ENCODE assay signal across 15 cellular contexts in the genomic region with DNA sequence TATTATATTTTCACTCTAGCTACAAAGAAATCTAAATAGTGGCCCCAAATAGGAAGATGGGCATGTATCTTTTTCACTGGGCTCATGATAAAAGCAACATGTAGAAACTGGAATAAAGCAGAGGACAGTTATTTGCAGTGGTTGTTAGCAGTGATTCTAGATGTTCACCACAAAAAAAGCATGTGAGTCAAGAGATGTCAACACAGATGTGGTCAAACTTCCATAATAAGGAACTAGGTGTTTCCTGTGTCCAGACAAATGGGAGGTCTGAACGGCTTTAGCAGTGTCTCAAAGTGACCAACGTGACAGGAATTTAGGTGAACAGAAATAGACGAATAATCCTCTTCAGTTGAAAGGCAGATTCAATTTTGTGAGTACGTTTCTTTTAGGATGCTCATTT.
DNase-seq lines count a peak whose midpoint lies in the region; FAIRE-seq and TF ChIP-seq lines count a peak whose summit lies in the region.
"Had no signal": no experiment of that assay in that cellular context is flagged by ENCODE, and none has a peak within 500 bp of the region (broad histone marks: within the 10 kb centered on the region; RNA-seq: fewer than 3 reads in every experiment).

No MANE protein-coding gene starts in this region.

- POLR2A ChIA-PET in activated CD4-positive, alpha-beta T cell treated with anti-CD3 and anti-CD28 coated beads, Interleukin-2, amount 10 ng/mL, durations not matched to agents 7 days and 5 days (lab: Charles Lee): no interaction called here

- intact Hi-C loops in lower leg skin (cut with DNase I; ENCODE audit: low total_unique reads): no loop called here

- no peak overlapping the region for H3K4me3 ChIP-seq in bronchial epithelial cell (ENCODE audit: low read depth, low read length)
- no peak overlapping the region for H3K4me3 ChIP-seq in lower leg skin (ENCODE audit: low read depth, poor library complexity, severe bottlenecking)
- H3K4me3 ChIP-seq: spleen had no signal

- peaks cover 14% of the 10 kb centered on the region for H3K36me3 Mint-ChIP-seq in activated CD4-positive, alpha-beta T cell treated with anti-CD3 and anti-CD28 coated beads, Interleukin-2, amount 10 ng/mL, durations not matched to agents 7 days and 5 days (ENCODE audit: low read depth)

- no peak for TF ChIP-seq POLR2A in lower leg skin (IDR thresholded peaks at IDR 0.05)

- no peaks in the 10 kb centered on the region for H3K27me3 Mint-ChIP-seq in activated CD4-positive, alpha-beta T cell treated with anti-CD3 and anti-CD28 coated beads, Interleukin-2, amount 10 ng/mL, durations not matched to agents 7 days and 5 days
- H3K27me3 Mint-ChIP-seq: type B pancreatic cell had no signal

- no peak for FAIRE-seq in bronchial epithelial cell (lab: Jason Lieb, UNC)

- H3K9me3 Mint-ChIP-seq in activated CD4-positive, alpha-beta T cell treated with anti-CD3 and anti-CD28 coated beads, Interleukin-2, amount 10 ng/mL, durations not matched to agents 7 days and 5 days: peaks cover 3% of the 10 kb centered on the region
- H3K9me3 Mint-ChIP-seq: type B pancreatic cell had no signal

- peaks cover 64% of the 10 kb centered on the region for H3K4me1 Mint-ChIP-seq in activated CD4-positive, alpha-beta T cell treated with anti-CD3 and anti-CD28 coated beads, Interleukin-2, amount 10 ng/mL, durations not matched to agents 7 days and 5 days

- no peak for DNase-seq in activated CD4-positive, alpha-beta T cell treated with anti-CD3 and anti-CD28 coated beads, Interleukin-2, amount 10 ng/mL, durations not matched to agents 7 days and 5 days
- DNase-seq in activated CD4-positive, alpha-beta T cell treated with anti-CD3 and anti-CD28 coated beads, Interleukin-2, amount 50 U/mL, for 4 hours: no peak
- DNase-seq in OCI-M1 (lab: John Stamatoyannopoulos, UW) (peak; percentile 16), bronchial epithelial cell (ENCODE audit: low read depth) (peak; percentile 25), renal cortical epithelial cell (ENCODE audit: low read depth) (peak; percentile 54), lower leg skin (ENCODE audit: low spot score in 2 of 2) (no peak), iPS-NIHi11 (ENCODE audit: low spot score) (no peak)
- DNase-seq in activated CD4-positive, CD25-positive, alpha-beta regulatory T cell treated with anti-CD3 and anti-CD28 coated beads, Interleukin-2, amount 50 U/mL, for 72 hours: no peak
- DNase-seq: activated CD4-positive, alpha-beta T cell treated with anti-CD3 and anti-CD28 coated beads, Interleukin-2, amount 50 U/mL, for 1 hour; amygdala; left cardiac atrium; NCI-H2081 treated with DMSO at 0.1 percent for 48 hours; NK-92 treated with Interleukin-12 subunit alpha and Interleukin-12 subunit beta, amount 100 ng/mL, for 24 hours; spleen had no signal

- WGBS in lower leg skin, 2 donors: 79 to 85% methylated on average over 4 of the region's 4 CpGs

- H3K4me3 Mint-ChIP-seq in activated CD4-positive, alpha-beta T cell treated with anti-CD3 and anti-CD28 coated beads, Interleukin-2, amount 10 ng/mL, durations not matched to agents 7 days and 5 days: peak overlapping the region; percentile 3
- H3K4me3 Mint-ChIP-seq: type B pancreatic cell had no signal

- CTCF ChIA-PET in activated CD4-positive, alpha-beta T cell treated with anti-CD3 and anti-CD28 coated beads, Interleukin-2, amount 10 ng/mL, durations not matched to agents 7 days and 5 days (lab: Charles Lee): interaction anchor here (0.6 kb wide), 2 partner anchors 10 to 96 kb away, joined by 4 to 5 read pairs; no protein-coding TSS in a partner anchor

- no peaks in the 10 kb centered on the region for H3K36me3 ChIP-seq in bronchial epithelial cell (ENCODE audit: control insufficient read depth, insufficient read depth, low read length)
- H3K36me3 ChIP-seq: spleen had no signal

- TF ChIP-seq CTCF in bronchial epithelial cell (IDR thresholded peaks at IDR 0.05; ENCODE audit: insufficient read depth, low read length, severe bottlenecking) (no peak), lower leg skin (IDR thresholded peaks at IDR 0.05) (no peak)

- H3K27me3 ChIP-seq in bronchial epithelial cell (ENCODE audit: control insufficient read depth, insufficient read depth, low read length): no peaks in the 10 kb centered on the region
- H3K27me3 ChIP-seq: spleen had no signal

- H3K27ac Mint-ChIP-seq in activated CD4-positive, alpha-beta T cell treated with anti-CD3 and anti-CD28 coated beads, Interleukin-2, amount 10 ng/mL, durations not matched to agents 7 days and 5 days: peak overlapping the region; percentile 89
- H3K27ac Mint-ChIP-seq: type B pancreatic cell had no signal

Comparison
In these comparisons a context has a peak if more than half of its experiments do, and no peak if none do; other contexts are left out.
1. DNase-seq: peak in OCI-M1 (single experiment), bronchial epithelial cell (single experiment) and renal cortical epithelial cell (single experiment); none in activated CD4-positive, alpha-beta T cell treated with anti-CD3 and anti-CD28 coated beads, Interleukin-2, amount 10 ng/mL, durations not matched to agents 7 days and 5 days (single experiment), activated CD4-positive, alpha-beta T cell treated with anti-CD3 and anti-CD28 coated beads, Interleukin-2, amount 50 U/mL, for 4 hours (0 of 2), lower leg skin (0 of 2), iPS-NIHi11 (single experiment) and activated CD4-positive, CD25-positive, alpha-beta regulatory T cell treated with anti-CD3 and anti-CD28 coated beads, Interleukin-2, amount 50 U/mL, for 72 hours (single experiment).